ENCODE assay signal across 2 cellular contexts in genomic region chr12:42496886-42497285, GRCh38.
TF ChIP-seq lines count a peak whose summit lies in the region.

No MANE protein-coding gene starts in this region.

TF ChIP-seq in IMR-90, 13 proteins besides CTCF, POLR2A, EP300 and RAD21 (continued from another document):
- no peak for TF ChIP-seq MXI1 (IDR thresholded peaks at IDR 0.05; ENCODE audit: borderline replicate concordance, low read depth, low read length)
- TF ChIP-seq CEBPB (IDR thresholded peaks at IDR 0.05; ENCODE audit: low read depth, low read length): no peak
- TF ChIP-seq CHD1 (IDR thresholded peaks at IDR 0.05; ENCODE audit: low read depth, low read length): no peak
- TF ChIP-seq FOS (IDR thresholded peaks at IDR 0.05; ENCODE audit: low read depth, low read length): no peak
- TF ChIP-seq ELK1 (IDR thresholded peaks at IDR 0.05; ENCODE audit: borderline replicate concordance, low read depth, low read length): no peak

TF ChIP-seq in GM12878, 131 proteins besides CTCF, POLR2A, EP300 and RAD21 (continued from another document):
- TF ChIP-seq GATAD2B (conservative IDR thresholded peaks at IDR 0.05; ENCODE audit: low read depth) (no peak), ZNF274 (IDR thresholded peaks at IDR 0.05; ENCODE audit: insufficient read depth, insufficient read length) (no peak)
TF ChIP-seq in GM12878: peak in this region for 0.
